In genomic region chr11:76911415-76911808, GRCh38 we compare ENCODE assay signal across 1 cellular context.
TF ChIP-seq lines count a peak whose summit lies in the region.

No MANE protein-coding gene starts in this region.

TF ChIP-seq in K562, 482 proteins besides CTCF, POLR2A, EP300 and RAD21 (continued from another document and continues in another):
- TF ChIP-seq SREBF1 (IDR thresholded peaks at IDR 0.05; ENCODE audit: borderline replicate concordance, low read depth, low read length) (no peak), ZBTB7A (IDR thresholded peaks at IDR 0.05; ENCODE audit: borderline replicate concordance, control insufficient read depth, low read depth, low read length) (no peak), ZNF197 (CRISPR knock-in tag; IDR thresholded peaks at IDR 0.05; ENCODE audit: low read depth) (peak; percentile 74; the same call in 1 of the 2 replicates), ZBTB5 (IDR thresholded peaks at IDR 0.05) (no peak), ATF6 (CRISPR knock-in tag; IDR thresholded peaks at IDR 0.05) (no peak), ELK1 (CRISPR knock-in tag; IDR thresholded peaks at IDR 0.05) (no peak), SMC3 (conservative IDR thresholded peaks at IDR 0.05; ENCODE audit: insufficient read depth, low read depth, low read length) (no peak), ZNF280A (IDR thresholded peaks at IDR 0.05; ENCODE audit: low read depth, partially characterized antibody) (no peak), OTX1 (CRISPR knock-in tag; IDR thresholded peaks at IDR 0.05) (no peak), FOXA1 (IDR thresholded peaks at IDR 0.05; ENCODE audit: borderline replicate concordance) (no peak), E2F6 (IDR thresholded peaks at IDR 0.05; ENCODE audit: borderline replicate concordance in 1 of 2, extremely low read depth in 1 of 2, insufficient read depth in 1 of 2, insufficient read length in 1 of 2, low read depth in 1 of 2, low read length in 1 of 2, poor library complexity in 1 of 2, severe bottlenecking in 1 of 2) (no peak), ZNF212 (CRISPR knock-in tag; IDR thresholded peaks at IDR 0.05) (no peak), IRF9 (tag; IDR thresholded peaks at IDR 0.05) (peak; percentile 82), FOXJ3 (CRISPR knock-in tag; IDR thresholded peaks at IDR 0.05) (no peak), SMAD2 (IDR thresholded peaks at IDR 0.05; ENCODE audit: low read depth, low read length) (no peak), L3MBTL2 (IDR thresholded peaks at IDR 0.05) (no peak), ZZZ3 (IDR thresholded peaks at IDR 0.05) (no peak), VEZF1 (CRISPR knock-in tag; IDR thresholded peaks at IDR 0.05) (0 out of 2 replicates have a peak, but pooled peaks have one; percentile 15), ZNF444 (CRISPR knock-in tag; IDR thresholded peaks at IDR 0.05) (no peak), NCOA4 (IDR thresholded peaks at IDR 0.05; ENCODE audit: partially characterized antibody) (no peak), MEIS2 (IDR thresholded peaks at IDR 0.05; ENCODE audit: partially characterized antibody) (no peak), ZNF507 (tag; conservative IDR thresholded peaks at IDR 0.05) (no peak), LCOR (CRISPR knock-in tag; IDR thresholded peaks at IDR 0.05) (0 out of 2 replicates have a peak, but pooled peaks have one; percentile 22), POLR2AphosphoS5 (IDR thresholded peaks at IDR 0.05; ENCODE audit: control insufficient read depth, insufficient read depth, low read depth, low read length) (no peak), XRCC4 (IDR thresholded peaks at IDR 0.05; ENCODE audit: extremely low read depth, insufficient read depth, insufficient read length) (no peak), BDP1 (IDR thresholded peaks at IDR 0.05; ENCODE audit: insufficient read depth, insufficient read length) (no peak), KLF16 (IDR thresholded peaks at IDR 0.05) (no peak), CCAR2 (IDR thresholded peaks at IDR 0.05; ENCODE audit: low read depth, low read length) (no peak), ZNF184 (CRISPR knock-in tag; IDR thresholded peaks at IDR 0.05) (no peak), SOX6 (IDR thresholded peaks at IDR 0.05) (no peak), TBP (optimal IDR thresholded peaks at IDR 0.05; ENCODE audit: low read depth, low read length) (no peak), MXD1 (CRISPR knock-in tag; IDR thresholded peaks at IDR 0.05; ENCODE audit: borderline replicate concordance, poor library complexity, severe bottlenecking) (no peak), ZBTB11 (CRISPR knock-in tag; IDR thresholded peaks at IDR 0.05) (0 out of 6 replicates have a peak, but pooled peaks of 1 of the 3 experiments have one; percentile 51), KDM2B (CRISPR knock-in tag; IDR thresholded peaks at IDR 0.05) (no peak), HMG20A (CRISPR knock-in tag; conservative IDR thresholded peaks at IDR 0.05) (no peak), HSF4 (CRISPR knock-in tag; IDR thresholded peaks at IDR 0.05; ENCODE audit: borderline replicate concordance) (no peak), ZNF263 (CRISPR knock-in tag; IDR thresholded peaks at IDR 0.05; ENCODE audit: borderline replicate concordance) (no peak), FOSL1 (tag; conservative IDR thresholded peaks at IDR 0.05) (no peak), GTF3C2 (IDR thresholded peaks at IDR 0.05; ENCODE audit: borderline replicate concordance, extremely low read depth, insufficient read length) (no peak), PHF21A (IDR thresholded peaks at IDR 0.05; ENCODE audit: borderline replicate concordance, low read depth) (no peak), MYBL2 (IDR thresholded peaks at IDR 0.05; ENCODE audit: low read depth) (no peak), MYBL2 (CRISPR knock-in tag; IDR thresholded peaks at IDR 0.05; ENCODE audit: borderline replicate concordance) (no peak), ZNF143 (CRISPR knock-in tag; IDR thresholded peaks at IDR 0.05) (no peak), ZNF57 (CRISPR knock-in tag; IDR thresholded peaks at IDR 0.05) (no peak), KDM1A (IDR thresholded peaks at IDR 0.05) (peak in 1 of 2 experiments; percentile 10; a peak in 1 of 4 replicates), SLC30A9 (CRISPR knock-in tag; IDR thresholded peaks at IDR 0.05) (no peak), ZNF449 (CRISPR knock-in tag; IDR thresholded peaks at IDR 0.05) (0 out of 2 replicates have a peak, but pooled peaks have one; percentile 24), SRSF9 (IDR thresholded peaks at IDR 0.05; ENCODE audit: borderline replicate concordance, low read depth, low read length) (no peak)
